In the genomic region with DNA sequence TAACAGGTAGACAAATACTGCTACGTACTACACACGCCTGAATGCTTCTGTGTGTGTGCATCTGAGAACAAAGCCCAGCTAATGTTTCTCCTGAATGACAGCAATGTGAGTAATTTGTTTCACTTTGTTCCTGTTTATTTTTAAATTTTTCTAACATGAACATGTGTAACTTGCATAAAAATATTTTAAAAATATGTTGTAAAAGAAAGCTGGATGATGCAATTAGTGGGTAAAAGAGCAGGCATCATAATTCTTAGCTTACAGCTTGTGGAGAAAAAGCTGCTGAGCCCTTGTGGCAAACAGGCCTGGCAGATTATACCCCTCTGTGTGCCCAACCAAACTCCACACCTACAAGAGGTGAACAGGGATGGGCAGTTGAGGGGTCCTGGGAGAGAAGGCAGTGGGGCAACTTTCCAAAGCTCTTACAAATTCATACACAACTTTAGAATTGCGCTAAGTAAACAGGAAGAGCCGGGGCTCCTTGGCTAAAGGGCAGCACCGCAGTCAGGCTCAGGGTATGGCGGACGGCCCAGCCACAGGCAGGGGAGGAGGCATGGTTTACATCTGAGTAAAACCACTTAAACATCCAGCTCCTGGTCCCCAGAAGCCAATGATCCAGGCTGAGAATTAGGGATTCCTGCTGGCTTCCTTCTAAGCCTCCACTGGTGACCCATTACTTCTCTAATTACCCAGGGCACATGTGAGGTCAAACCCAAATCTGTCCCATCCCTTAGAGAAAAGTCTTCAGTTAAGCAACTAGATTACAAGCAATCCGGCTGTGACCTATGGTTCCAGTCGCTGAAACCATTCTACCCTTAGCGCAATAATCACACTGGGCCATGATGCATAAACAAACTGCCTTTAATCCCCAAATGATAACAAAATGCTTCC, we compare ENCODE assay signal across 9 cellular contexts. TPM values are rescaled to one million over a fixed set of nuclear protein-coding genes. Genes with fewer than 3 reads are reported as not detected.
DNase-seq lines count a peak whose midpoint lies in the region; ATAC-seq and TF ChIP-seq lines count a peak whose summit lies in the region.
"Had no signal": no experiment of that assay in that cellular context is flagged by ENCODE, and none has a peak within 500 bp of the region (broad histone marks: within the 10 kb centered on the region; RNA-seq: fewer than 3 reads in every experiment).

No MANE protein-coding gene starts in this region.

- DNase-seq in LHCN-M2 (ENCODE audit: low read depth) = peak; percentile 81
- DNase-seq in chondrocyte (ENCODE audit: low spot score) = peak; percentile 49
- DNase-seq in kidney glomerular epithelial cell (lab: John Stamatoyannopoulos, UW) = peak; percentile 79
- peak; percentile 52 to 53 for DNase-seq in suprapubic skin (ENCODE audit: low spot score in 2 of 2)
- DNase-seq in stimulated activated naive CD4-positive, alpha-beta T cell treated with Interleukin-2 at 50 U/mL for 16 hours (lab: John Stamatoyannopoulos, UW) = no peak
- no peak for DNase-seq in SIG-M5 (lab: John Stamatoyannopoulos, UW)

- H3K27ac ChIP-seq in suprapubic skin = peak overlapping the region; percentile 68

- TF ChIP-seq EP300 in suprapubic skin (IDR thresholded peaks at IDR 0.05) = no peak

- TF ChIP-seq POLR2A in suprapubic skin (IDR thresholded peaks at IDR 0.05) = no peak

- peak overlapping the region; percentile 53 for H3K4me3 Mint-ChIP-seq in chondrocyte (ENCODE audit: unreplicated experiment)
- H3K4me3 Mint-ChIP-seq: memory B cell had no signal

- H3K9me3 Mint-ChIP-seq in chondrocyte (ENCODE audit: low read depth) = peaks cover 8% of the 10 kb centered on the region
- H3K9me3 Mint-ChIP-seq: memory B cell had no signal

- no peak for ATAC-seq in GM18502 (IDR thresholded peaks at IDR 0.05; ENCODE audit: poor library complexity, unreplicated experiment)
- no peak for ATAC-seq in HG03442 (IDR thresholded peaks at IDR 0.05; ENCODE audit: unreplicated experiment)

- peaks cover 3% of the 10 kb centered on the region for H3K27me3 ChIP-seq in suprapubic skin

- peak overlapping the region; percentile 99 for H3K27ac Mint-ChIP-seq in chondrocyte (ENCODE audit: unreplicated experiment)
- H3K27ac Mint-ChIP-seq: memory B cell had no signal

- no peaks in the 10 kb centered on the region for H3K9me3 ChIP-seq in suprapubic skin

- H3K4me3 ChIP-seq in suprapubic skin = no peak overlapping the region

- H3K27me3 Mint-ChIP-seq in chondrocyte (ENCODE audit: low read depth) = no peaks in the 10 kb centered on the region
- H3K27me3 Mint-ChIP-seq: memory B cell had no signal

- peaks cover 34% of the 10 kb centered on the region for H3K4me1 ChIP-seq in suprapubic skin

- no peaks in the 10 kb centered on the region for H3K36me3 ChIP-seq in suprapubic skin

- H3K36me3 Mint-ChIP-seq in chondrocyte (ENCODE audit: low read depth) = peaks cover 4% of the 10 kb centered on the region
- H3K36me3 Mint-ChIP-seq: memory B cell had no signal

- peaks cover 73% of the 10 kb centered on the region for H3K4me1 Mint-ChIP-seq in chondrocyte (ENCODE audit: low read depth)
- H3K4me1 Mint-ChIP-seq: memory B cell had no signal

- TF ChIP-seq CTCF in chondrocyte (IDR thresholded peaks at IDR 0.05) (no peak), suprapubic skin (IDR thresholded peaks at IDR 0.05) (no peak)

- 57% methylated on average over 10 of the region's 10 CpGs for WGBS in suprapubic skin

RNA-seq across cellular contexts. Expression of a gene that starts 14.0 kb away (rescaled TPM):
- total RNA-seq in LHCN-M2 (2014; rRNA removed) = 122 and 126 TPM in 2 replicates
- 151 TPM for polyA plus RNA-seq in LHCN-M2 (2012)
- 499 to 576 TPM (median 571 TPM) in 3 replicates for total RNA-seq in chondrocyte
- 1 to 10 TPM; 7.0 to 9.5 (median 9.4) TPM for total RNA-seq in suprapubic skin

Comparison
In these comparisons a context has a peak if more than half of its experiments do, and no peak if none do; other contexts are left out.
1. DNase-seq: peak in LHCN-M2 (single experiment), chondrocyte (single experiment), kidney glomerular epithelial cell (single experiment) and suprapubic skin (2 of 2); none in stimulated activated naive CD4-positive, alpha-beta T cell treated with Interleukin-2 at 50 U/mL for 16 hours (single experiment) and SIG-M5 (single experiment).
2. RNA of a gene that starts 14.0 kb away (total RNA-seq): 499 to 576 TPM in chondrocyte and 122 to 126 TPM in LHCN-M2; 7.0 to 9.5 TPM in suprapubic skin; every median in the first group is over 10 times any median in the second.